Comparison of ENCODE assay signal across 12 cellular contexts in genomic region chr19:41870401-41870873, GRCh38. TPM values are rescaled to one million over a fixed set of nuclear protein-coding genes. Genes with fewer than 3 reads are reported as not detected.
DNase-seq lines count a peak whose midpoint lies in the region; ATAC-seq and TF ChIP-seq lines count a peak whose summit lies in the region.
"Had no signal": no experiment of that assay in that cellular context is flagged by ENCODE, and none has a peak within 500 bp of the region (broad histone marks: within the 10 kb centered on the region; RNA-seq: fewer than 3 reads in every experiment).

No MANE protein-coding gene starts in this region.

- H3K4me1 ChIP-seq in CD4-positive, alpha-beta memory T cell (ENCODE audit: insufficient read depth, low read length): peaks cover 91% of the 10 kb centered on the region
- H3K4me1 ChIP-seq in HUES48 (ENCODE audit: control insufficient read depth, insufficient read depth, low read length): no peaks in the 10 kb centered on the region
- H3K4me1 ChIP-seq in sigmoid colon: peaks cover 0 to 8% (median 0%) of the 10 kb centered on the region in 4 donors

- peaks cover 35 to 88% (median 59%) of the 10 kb centered on the region in 4 donors for H3K4me1 Mint-ChIP-seq in CD4-positive, alpha-beta memory T cell

- H3K36me3 Mint-ChIP-seq in CD4-positive, alpha-beta memory T cell: peaks cover 16 to 46% of the 10 kb centered on the region in 2 donors

- intact Hi-C loops in CD4-positive, alpha-beta memory T cell (cut with micrococcal nuclease): no loop called here
- intact Hi-C loops in sigmoid colon (cut with DNase I): no loop called here

- TF ChIP-seq CTCF in sigmoid colon (IDR thresholded peaks at IDR 0.05): no peak

- H3K27ac Mint-ChIP-seq in CD4-positive, alpha-beta memory T cell: peak overlapping the region; percentile 85 to 99 (median 87)

- TF ChIP-seq POLR2A in sigmoid colon (IDR thresholded peaks at IDR 0.05): no peak

- peaks cover 35% of the 10 kb centered on the region for H3K36me3 ChIP-seq in CD4-positive, alpha-beta memory T cell (ENCODE audit: insufficient read depth, low read length)
- H3K36me3 ChIP-seq in HUES48 (ENCODE audit: control insufficient read depth, insufficient read depth, low read length) (peaks cover 60% of the 10 kb centered on the region), sigmoid colon (peaks cover 19 to 62% (median 34%) of the 10 kb centered on the region in 4 donors)
- H3K36me3 ChIP-seq: ovary had no signal

- peak overlapping the region; percentile 34 for H3K27ac ChIP-seq in CD4-positive, alpha-beta memory T cell (ENCODE audit: low read depth, low read length)
- H3K27ac ChIP-seq in HUES48 (ENCODE audit: low read depth, low read length): peak overlapping the region; percentile 22
- H3K27ac ChIP-seq in sigmoid colon: no peak overlapping the region
- H3K27ac ChIP-seq: ovary had no signal

- H3K9me3 Mint-ChIP-seq in CD4-positive, alpha-beta memory T cell: peaks cover 0 to 2% (median 0%) of the 10 kb centered on the region in 8 donors

- WGBS in sigmoid colon, 2 donors: 15 to 71% methylated on average over 3 of the region's 3 CpGs

- CTCF ChIA-PET in CD4-positive, alpha-beta memory T cell (lab: Charles Lee; ENCODE audit: partially characterized antibody): interaction anchor here (1.5 to 9.0 kb wide), 7 partner anchors 8 to 81 kb away, joined by 3 to 142 read pairs (median 61); partner anchors contain the start of genes ERFL and RPS19

- no peak overlapping the region for H3K9ac ChIP-seq in HUES48 (ENCODE audit: low read depth, low read length)

- no peak for ATAC-seq in HG02970 (IDR thresholded peaks at IDR 0.05; ENCODE audit: low FRiP score, unreplicated experiment)

- no peaks in the 10 kb centered on the region for H3K27me3 ChIP-seq in CD4-positive, alpha-beta memory T cell (ENCODE audit: insufficient read depth, low read length)
- H3K27me3 ChIP-seq in HUES48 (ENCODE audit: control insufficient read depth, insufficient read depth, low read length) (no peaks in the 10 kb centered on the region), sigmoid colon (no peaks in the 10 kb centered on the region)
- H3K27me3 ChIP-seq: ovary had no signal

- H3K4me3 ChIP-seq in CD4-positive, alpha-beta memory T cell (ENCODE audit: low read length in 2 of 2): no peak overlapping the region
- no peak overlapping the region for H3K4me3 ChIP-seq in HUES48 (ENCODE audit: low read depth, low read length)
- H3K4me3 ChIP-seq in sigmoid colon: no peak overlapping the region
- H3K4me3 ChIP-seq: ovary had no signal

- H3K4me3 Mint-ChIP-seq in CD4-positive, alpha-beta memory T cell: peak overlapping the region in 5 of 8 donors; percentile 35 to 71 (median 50)

- TF ChIP-seq EP300 in sigmoid colon (IDR thresholded peaks at IDR 0.05): no peak

- H3K9me3 ChIP-seq in CD4-positive, alpha-beta memory T cell (ENCODE audit: control insufficient read depth in 1 of 2, low read length in 2 of 2): no peaks in the 10 kb centered on the region
- H3K9me3 ChIP-seq in HUES48 (ENCODE audit: control insufficient read depth, insufficient read depth, low read length): no peaks in the 10 kb centered on the region
- no peaks in the 10 kb centered on the region for H3K9me3 ChIP-seq in sigmoid colon
- H3K9me3 ChIP-seq: ovary had no signal

- POLR2A ChIA-PET in CD4-positive, alpha-beta memory T cell (lab: Charles Lee; ENCODE audit: partially characterized antibody): interaction anchor here (1.4 to 11.3 kb wide), 8 partner anchors 9 to 87 kb away, joined by 3 to 579 read pairs (median 39); partner anchors contain the start of genes ARHGEF1, ERFL, RABAC1 and RPS19

- no peaks in the 10 kb centered on the region for H3K27me3 Mint-ChIP-seq in CD4-positive, alpha-beta memory T cell

- peak in 1 of 5 donors; percentile 50 for DNase-seq in CD4-positive, alpha-beta memory T cell
- DNase-seq in activated T-cell treated with anti-CD3 and anti-CD28 coated beads, Interleukin-2, amount 50 U/mL, for 48 hours: peak; percentile 65 to 67
- DNase-seq in kidney tubule cell (ENCODE audit: low spot score): peak; percentile 70
- no peak for DNase-seq in amygdala (lab: John Stamatoyannopoulos, UW)
- no peak for DNase-seq in HuH-7.5 (ENCODE audit: low spot score)
- DNase-seq in sigmoid colon: no peak
- DNase-seq: NCI-H2029, ovary had no signal

RNA-seq across cellular contexts. Expression of gene CD79A, which starts 6.6 kb away (rescaled TPM):
- total RNA-seq in CD4-positive, alpha-beta memory T cell: 1 to 10 TPM in 1 of 2 experiments, under 1 TPM in 1; 0.93 to 1.3 TPM
- polyA plus RNA-seq in CD4-positive, alpha-beta memory T cell: 10 to 100 TPM in 1 of 2 donors, 1 to 10 TPM in 1; 5.1 to 29.7 TPM
- not detected for total RNA-seq in sigmoid colon
- 100 to 1,000 TPM in 1 of 3 donors, 1 to 10 TPM in 2; 1.8 to 169 (median 3.6) TPM for polyA plus RNA-seq in sigmoid colon

RNA-seq across cellular contexts. Expression of gene RPS19, which starts 10.4 kb away (rescaled TPM):
- 1,000 to 10,000 TPM; 3,807 to 4,015 TPM for total RNA-seq in CD4-positive, alpha-beta memory T cell
- 1,000 to 10,000 TPM; 4,853 to 7,200 TPM for polyA plus RNA-seq in CD4-positive, alpha-beta memory T cell
- 1,000 to 10,000 TPM in 2 of 4 donors, 100 to 1,000 TPM in 2; 738 to 1,695 (median 1,093) TPM for total RNA-seq in sigmoid colon
- 1,000 to 10,000 TPM; 2,128 to 3,435 (median 2,711) TPM for polyA plus RNA-seq in sigmoid colon

RNA-seq across cellular contexts. Expression of gene ARHGEF1, which starts 12.5 kb away (rescaled TPM):
- total RNA-seq in CD4-positive, alpha-beta memory T cell: 100 to 1,000 TPM; 956 to 992 TPM
- 100 to 1,000 TPM; 140 to 325 TPM for polyA plus RNA-seq in CD4-positive, alpha-beta memory T cell
- 10 to 100 TPM; 31.8 to 65.4 (median 34.8) TPM for total RNA-seq in sigmoid colon
- 100 to 1,000 TPM in 1 of 3 donors, 10 to 100 TPM in 2; 30.5 to 151 (median 45.0) TPM for polyA plus RNA-seq in sigmoid colon

RNA-seq across cellular contexts. Expression of gene DMRTC2, which starts 25.6 kb away (rescaled TPM):
- not detected for total RNA-seq in CD4-positive, alpha-beta memory T cell
- not detected for polyA plus RNA-seq in CD4-positive, alpha-beta memory T cell
- total RNA-seq in sigmoid colon: not detected
- not detected for polyA plus RNA-seq in sigmoid colon
- total RNA-seq: dermis microvascular lymphatic vessel endothelial cell, ovary, ureter had no signal

RNA-seq across cellular contexts. Expression of gene LYPD4, which starts 26.0 kb away (rescaled TPM):
- total RNA-seq in CD4-positive, alpha-beta memory T cell: not detected
- not detected for polyA plus RNA-seq in CD4-positive, alpha-beta memory T cell
- total RNA-seq in sigmoid colon: not detected
- under 1 TPM in 1 of 3 donors, not detected in 2; 0.60 TPM for polyA plus RNA-seq in sigmoid colon
- total RNA-seq: dermis microvascular lymphatic vessel endothelial cell, ovary, ureter had no signal
- polyA plus RNA-seq: ovary had no signal

Comparison
In these comparisons a context has a peak if more than half of its experiments do, and no peak if none do; other contexts are left out.
1. DNase-seq: peak in activated T-cell treated with anti-CD3 and anti-CD28 coated beads, Interleukin-2, amount 50 U/mL, for 48 hours (2 of 2) and kidney tubule cell (single experiment); none in amygdala (0 of 56), HuH-7.5 (single experiment) and sigmoid colon (single experiment).
2. H3K27ac ChIP-seq: peak in CD4-positive, alpha-beta memory T cell (single experiment) and HUES48 (single experiment); none in sigmoid colon (0 of 4).
3. RNA of gene ARHGEF1, which starts 12.5 kb away (total RNA-seq): 956 to 992 TPM in CD4-positive, alpha-beta memory T cell; 31.8 to 65.4 TPM in sigmoid colon; every median in the first group is over 10 times any median in the second.